ENCODE assay signal across 10 cellular contexts in genomic region chr6:116409756-116410155, GRCh38.
DNase-seq lines count a peak whose midpoint lies in the region; ATAC-seq and TF ChIP-seq lines count a peak whose summit lies in the region.
"Had no signal": no experiment of that assay in that cellular context is flagged by ENCODE, and none has a peak within 500 bp of the region (broad histone marks: within the 10 kb centered on the region; RNA-seq: fewer than 3 reads in every experiment).

No MANE protein-coding gene starts in this region.

- no peaks in the 10 kb centered on the region for H3K27me3 ChIP-seq in HAP-1 (ENCODE audit: low read depth)

- in situ Hi-C loops in HAP-1 (cut with MboI; ENCODE audit: low sequenced_read_pairs) = no loop called here

- H3K4me1 ChIP-seq in HAP-1 = peaks cover 2% of the 10 kb centered on the region; the same call in 1 of the 2 replicates

- no peaks in the 10 kb centered on the region for H3K36me3 ChIP-seq in HAP-1 (replicated peaks)

- no peaks in the 10 kb centered on the region for H3K9me3 ChIP-seq in HAP-1

- peaks cover 83% of the 10 kb centered on the region for H3K4me1 Mint-ChIP-seq in nephron progenitor cell

- H3K4me3 Mint-ChIP-seq in nephron progenitor cell = no peak overlapping the region
- H3K4me3 Mint-ChIP-seq: naive thymus-derived CD8-positive, alpha-beta T cell had no signal

- no peaks in the 10 kb centered on the region for H3K9me3 Mint-ChIP-seq in nephron progenitor cell
- H3K9me3 Mint-ChIP-seq: naive thymus-derived CD8-positive, alpha-beta T cell had no signal

- peak overlapping the region; percentile 58 for H3K27ac Mint-ChIP-seq in nephron progenitor cell

- TF ChIP-seq CTCF in nephron progenitor cell (IDR thresholded peaks at IDR 0.05) = no peak

- DNase-seq in Kasumi-1 (lab: John Stamatoyannopoulos, UW) (peak; percentile 56 to 63), nephron progenitor cell (no peak), HAP-1 (ENCODE audit: low spot score in 2 of 2) (no peak), NCI-H2227 treated with DMSO at 0.1 percent for 48 hours (lab: John Stamatoyannopoulos, UW) (no peak), activated T-cell treated with anti-CD3 and anti-CD28 coated beads for 4 hours (no peak)
- no peak for DNase-seq in activated CD4-positive, alpha-beta T cell treated with anti-CD3 and anti-CD28 coated beads for 48 hours
- DNase-seq: naive thymus-derived CD8-positive, alpha-beta T cell; NCI-H510A treated with DMSO at 0.1 percent for 48 hours had no signal

- H3K36me3 Mint-ChIP-seq in nephron progenitor cell (ENCODE audit: low read depth) = peaks cover 40% of the 10 kb centered on the region

- no peak overlapping the region for H3K4me3 ChIP-seq in HAP-1

- H3K27me3 Mint-ChIP-seq in nephron progenitor cell (ENCODE audit: low read depth, poor library complexity) = no peaks in the 10 kb centered on the region

- peak; percentile 82 for ATAC-seq in GM18907 (IDR thresholded peaks at IDR 0.05; ENCODE audit: unreplicated experiment)
- peak; percentile 68 for ATAC-seq in HG02623 (IDR thresholded peaks at IDR 0.05; ENCODE audit: unreplicated experiment)

Comparison
In these comparisons a context has a peak if more than half of its experiments do, and no peak if none do; other contexts are left out.
1. DNase-seq: peak in Kasumi-1 (2 of 2); none in nephron progenitor cell (single experiment), HAP-1 (0 of 2), activated CD4-positive, alpha-beta T cell treated with anti-CD3 and anti-CD28 coated beads for 48 hours (single experiment), NCI-H2227 treated with DMSO at 0.1 percent for 48 hours (single experiment) and activated T-cell treated with anti-CD3 and anti-CD28 coated beads for 4 hours (single experiment).